4 cellular contexts compared by ENCODE assay signal in genomic region chr10:110996256-110996655, GRCh38.
"Had no signal": no experiment of that assay in that cellular context is flagged by ENCODE, and none has a peak within 500 bp of the region (broad histone marks: within the 10 kb centered on the region; RNA-seq: fewer than 3 reads in every experiment).

No MANE protein-coding gene starts in this region.

- H3K4me2 ChIP-seq: GM23338 had no signal

- H3K4me3 ChIP-seq: GM23338 had no signal

- ATAC-seq: GM23338 had no signal

- H3K27ac Mint-ChIP-seq: GM23338, H9 had no signal

- DNase-seq: H9, HCEC 1CT, IMR-90 had no signal

- H3K9me3 Mint-ChIP-seq: GM23338, H9 had no signal

- H3K4me3 Mint-ChIP-seq: GM23338, H9 had no signal

- H3K4me1 Mint-ChIP-seq: GM23338, H9 had no signal
